18 cellular contexts compared by ENCODE assay signal in the genomic region with DNA sequence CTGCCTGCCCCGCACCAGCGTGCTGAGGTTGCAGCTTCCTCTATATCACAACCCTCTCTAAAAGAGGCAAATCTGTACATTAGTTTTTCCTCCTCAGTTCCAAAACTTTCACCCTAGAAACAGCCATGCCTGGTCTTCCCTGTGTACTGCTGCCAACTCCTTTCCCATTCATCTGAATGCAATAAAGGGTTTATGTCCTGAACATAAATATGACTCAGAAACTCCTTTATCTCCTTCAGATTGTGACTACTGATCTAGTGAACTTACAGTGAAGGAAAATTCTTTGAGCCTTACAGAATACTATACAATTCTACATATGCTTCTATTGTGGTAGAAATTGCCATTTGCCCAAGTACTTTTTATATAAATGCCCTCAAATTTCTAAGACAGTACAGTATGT.
DNase-seq lines count a peak whose midpoint lies in the region; ATAC-seq and TF ChIP-seq lines count a peak whose summit lies in the region.
"Had no signal": no experiment of that assay in that cellular context is flagged by ENCODE, and none has a peak within 500 bp of the region (broad histone marks: within the 10 kb centered on the region; RNA-seq: fewer than 3 reads in every experiment).

No MANE protein-coding gene starts in this region.

- TF ChIP-seq POLR2A in gastrocnemius medialis (IDR thresholded peaks at IDR 0.05), result no peak

- peak; percentile 65 for DNase-seq in EL
- peak; percentile 78 for DNase-seq in PC-3
- DNase-seq in choroid plexus epithelial cell (ENCODE audit: low read depth), result peak; percentile 43
- no peak for DNase-seq in mesothelial cell of epicardium (ENCODE audit: low spot score in 2 of 2, unreplicated experiment in 2 of 2)
- DNase-seq in NCI-H2107 (lab: John Stamatoyannopoulos, UW), result no peak
- no peak for DNase-seq in stimulated activated CD4-positive, alpha-beta T cell treated with anti-CD3 and anti-CD28 coated beads, Interleukin-2, amount 100 ng/mL, for 48 hours
- no peak for DNase-seq in gastrocnemius medialis
- DNase-seq: activated CD4-positive, alpha-beta T cell treated with anti-CD3 and anti-CD28 coated beads, Interleukin-2, amount 10 ng/mL, durations not matched to agents 7 days and 5 days; activated T-cell treated with anti-CD3 and anti-CD28 coated beads, Interleukin-2, amount 50 U/mL, for 24 hours; DMS79; NCI-H526; PC-9 had no signal

- H3K9me3 Mint-ChIP-seq in mesothelial cell of epicardium, result peaks cover 12% of the 10 kb centered on the region
- H3K9me3 Mint-ChIP-seq: activated CD4-positive, alpha-beta T cell treated with anti-CD3 and anti-CD28 coated beads, Interleukin-2, amount 10 ng/mL, durations not matched to agents 7 days and 5 days; activated T-cell treated with anti-CD3 and anti-CD28 coated beads, Interleukin-2, amount 50 U/mL, for 24 hours; IgD-negative memory B cell; T-helper 1 cell treated with Interleukin-12 subunit alpha and Interleukin-12 subunit beta and Interleukin-4 antibody, amounts not matched to agents 30 μg/mL and 1 μg/mL, for 36 hours had no signal

- H3K27me3 ChIP-seq in PC-3 (ENCODE audit: low read length) (no peaks in the 10 kb centered on the region), gastrocnemius medialis (no peaks in the 10 kb centered on the region)
- H3K27me3 ChIP-seq: BLaER1 treated with 17β-estradiol and CSF1 and Interleukin-3, amounts not matched to agents 10 nM and 100 nM had no signal

- CTCF ChIA-PET in PC-3 (lab: Charles Lee), result no interaction called here

- TF ChIP-seq CTCF in PC-3 (conservative IDR thresholded peaks at IDR 0.05; ENCODE audit: low read depth, low read length) (no peak), choroid plexus epithelial cell (conservative IDR thresholded peaks at IDR 0.05; ENCODE audit: low read depth, low read length) (no peak), mesothelial cell of epicardium (IDR thresholded peaks at IDR 0.05; ENCODE audit: unreplicated experiment) (no peak), gastrocnemius medialis (IDR thresholded peaks at IDR 0.05 in 4 of 5, conservative IDR thresholded peaks at IDR 0.05 in 1 of 5) (no peak)

- H3K4me3 ChIP-seq in PC-3 (ENCODE audit: low read length) (no peak overlapping the region), choroid plexus epithelial cell (ENCODE audit: low read depth, low read length) (no peak overlapping the region), gastrocnemius medialis (no peak overlapping the region)
- H3K4me3 ChIP-seq: BLaER1 treated with 17β-estradiol and CSF1 and Interleukin-3, amounts not matched to agents 10 nM and 100 nM; GM12878; PC-9 had no signal

- POLR2A ChIA-PET in PC-3 (lab: Charles Lee; ENCODE audit: unreplicated experiment), result no interaction called here

- intact Hi-C loops in PC-3 (cut with micrococcal nuclease) (no loop called here), gastrocnemius medialis (cut with DNase I; ENCODE audit: low total_unique reads) (no loop called here)

- H3K79me2 ChIP-seq in PC-3 (ENCODE audit: low read length), result no peaks in the 10 kb centered on the region

- in situ Hi-C loops in gastrocnemius medialis (cut with MboI; ENCODE audit: low sequenced_read_pairs in 4 of 4), result no loop called here

- H3K9ac ChIP-seq in PC-3 (ENCODE audit: low read length), result peak overlapping the region; percentile 19
- H3K9ac ChIP-seq: BLaER1 treated with 17β-estradiol and CSF1 and Interleukin-3, amounts not matched to agents 10 nM and 100 nM had no signal

- H3K4me3 Mint-ChIP-seq in mesothelial cell of epicardium, result no peak overlapping the region
- H3K4me3 Mint-ChIP-seq: activated CD4-positive, alpha-beta T cell treated with anti-CD3 and anti-CD28 coated beads, Interleukin-2, amount 10 ng/mL, durations not matched to agents 7 days and 5 days; activated T-cell treated with anti-CD3 and anti-CD28 coated beads, Interleukin-2, amount 50 U/mL, for 24 hours; IgD-negative memory B cell; T-helper 1 cell treated with Interleukin-12 subunit alpha and Interleukin-12 subunit beta and Interleukin-4 antibody, amounts not matched to agents 30 μg/mL and 1 μg/mL, for 36 hours had no signal

- H3K27me3 Mint-ChIP-seq in mesothelial cell of epicardium (ENCODE audit: low read depth), result no peaks in the 10 kb centered on the region
- H3K27me3 Mint-ChIP-seq: activated T-cell treated with anti-CD3 and anti-CD28 coated beads, Interleukin-2, amount 50 U/mL, for 24 hours; IgD-negative memory B cell; progenitor cell of endocrine pancreas had no signal

- no peaks in the 10 kb centered on the region for H3K9me3 ChIP-seq in PC-3 (ENCODE audit: low read length)
- H3K9me3 ChIP-seq in gastrocnemius medialis, result no peaks in the 10 kb centered on the region

- peaks cover 10% of the 10 kb centered on the region for H3K4me1 Mint-ChIP-seq in mesothelial cell of epicardium
- H3K4me1 Mint-ChIP-seq: activated CD4-positive, alpha-beta T cell treated with anti-CD3 and anti-CD28 coated beads, Interleukin-2, amount 10 ng/mL, durations not matched to agents 7 days and 5 days; IgD-negative memory B cell had no signal

- H3K27ac Mint-ChIP-seq in mesothelial cell of epicardium, result peak overlapping the region; percentile 13
- H3K27ac Mint-ChIP-seq: activated CD4-positive, alpha-beta T cell treated with anti-CD3 and anti-CD28 coated beads, Interleukin-2, amount 10 ng/mL, durations not matched to agents 7 days and 5 days; activated T-cell treated with anti-CD3 and anti-CD28 coated beads, Interleukin-2, amount 50 U/mL, for 24 hours; IgD-negative memory B cell; progenitor cell of endocrine pancreas; T-helper 1 cell treated with Interleukin-12 subunit alpha and Interleukin-12 subunit beta and Interleukin-4 antibody, amounts not matched to agents 30 μg/mL and 1 μg/mL, for 36 hours had no signal

- peaks cover 5% of the 10 kb centered on the region for H3F3A ChIP-seq in PC-3 (ENCODE audit: low read length, unreplicated experiment)

- H3K36me3 Mint-ChIP-seq in mesothelial cell of epicardium, result no peaks in the 10 kb centered on the region

- H3K4me1 ChIP-seq in PC-3 (ENCODE audit: insufficient read depth, low read length) (peaks cover 40% of the 10 kb centered on the region), gastrocnemius medialis (no peaks in the 10 kb centered on the region)

- ATAC-seq in PC-3, result peak; percentile 83
- ATAC-seq in GM21367 (IDR thresholded peaks at IDR 0.05; ENCODE audit: unreplicated experiment), result no peak
- no peak for ATAC-seq in gastrocnemius medialis
- ATAC-seq: GM12878 had no signal

- H3K4me2 ChIP-seq in PC-3 (ENCODE audit: low read length), result peak overlapping the region; percentile 52
- H3K4me2 ChIP-seq: PC-9 had no signal

- peak overlapping the region; percentile 61 for H3K27ac ChIP-seq in PC-3 (ENCODE audit: low read length)
- H3K27ac ChIP-seq in gastrocnemius medialis, result no peak overlapping the region
- H3K27ac ChIP-seq: BLaER1 treated with 17β-estradiol and CSF1 and Interleukin-3, amounts not matched to agents 10 nM and 100 nM; PC-9 had no signal

- H4K20me1 ChIP-seq in PC-3 (ENCODE audit: low read length), result no peaks in the 10 kb centered on the region
- H4K20me1 ChIP-seq: BLaER1 treated with 17β-estradiol and CSF1 and Interleukin-3, amounts not matched to agents 10 nM and 100 nM had no signal

- H3K9me2 ChIP-seq in PC-3 (replicated peaks; ENCODE audit: low read length), result no peaks in the 10 kb centered on the region

- no peak overlapping the region for H2AFZ ChIP-seq in PC-3 (ENCODE audit: low read length)
- H2AFZ ChIP-seq: PC-9 had no signal

- BruUV-seq in PC-3 (replicated peaks; lab: Mats Ljungman, UMichigan), result no TSS peak

- H3K36me3 ChIP-seq in PC-3 (ENCODE audit: low read depth, low read length) (no peaks in the 10 kb centered on the region), gastrocnemius medialis (no peaks in the 10 kb centered on the region)
- H3K36me3 ChIP-seq: BLaER1 treated with 17β-estradiol and CSF1 and Interleukin-3, amounts not matched to agents 10 nM and 100 nM had no signal

Comparison
In these comparisons a context has a peak if more than half of its experiments do, and no peak if none do; other contexts are left out.
1. DNase-seq: peak in EL (single experiment), PC-3 (single experiment) and choroid plexus epithelial cell (single experiment); none in mesothelial cell of epicardium (0 of 2), NCI-H2107 (single experiment), stimulated activated CD4-positive, alpha-beta T cell treated with anti-CD3 and anti-CD28 coated beads, Interleukin-2, amount 100 ng/mL, for 48 hours (0 of 2) and gastrocnemius medialis (0 of 2).